15 cellular contexts compared by ENCODE assay signal in genomic region chr6:138533667-138534066, GRCh38. TPM values are rescaled to one million over a fixed set of nuclear protein-coding genes. Genes with fewer than 3 reads are reported as not detected.
DNase-seq lines count a peak whose midpoint lies in the region; ATAC-seq and TF ChIP-seq lines count a peak whose summit lies in the region.
"Had no signal": no experiment of that assay in that cellular context is flagged by ENCODE, and none has a peak within 500 bp of the region (broad histone marks: within the 10 kb centered on the region; RNA-seq: fewer than 3 reads in every experiment).

No MANE protein-coding gene starts in this region.

- no peaks in the 10 kb centered on the region for H3K36me3 ChIP-seq in body of pancreas (replicated peaks in 1 of 2; ENCODE audit: insufficient read depth in 1 of 2, low read depth in 2 of 2)
- H3K36me3 ChIP-seq: BE2C had no signal

- H3K27me3 ChIP-seq in body of pancreas = no peaks in the 10 kb centered on the region
- H3K27me3 ChIP-seq: BE2C had no signal

- intact Hi-C loops in body of pancreas (cut with DNase I) = no loop called here

- no peaks in the 10 kb centered on the region for H3K9me3 ChIP-seq in body of pancreas
- H3K9me3 ChIP-seq: BE2C had no signal

- H3K4me3 ChIP-seq in body of pancreas = no peak overlapping the region
- H3K4me3 ChIP-seq: GM12878 had no signal

- H3K4me1 ChIP-seq in body of pancreas = peaks cover 22% of the 10 kb centered on the region
- H3K4me1 ChIP-seq: BE2C had no signal

- ATAC-seq in GM21515 (IDR thresholded peaks at IDR 0.05; ENCODE audit: unreplicated experiment) (no peak), body of pancreas (no peak)
- ATAC-seq: GM12878, HCT116 had no signal

- no peak for TF ChIP-seq CTCF in body of pancreas (IDR thresholded peaks at IDR 0.05)

- no peak overlapping the region for H3K27ac ChIP-seq in body of pancreas
- H3K27ac ChIP-seq: C4-2B, HL-60 had no signal

- 70 to 81% methylated on average over 2 of the region's 2 CpGs for WGBS in body of pancreas, 2 donors

- no peak for TF ChIP-seq POLR2A in body of pancreas (IDR thresholded peaks at IDR 0.05)

- in situ Hi-C loops in Caki2 (cut with HindIII; ENCODE audit: low pct_unique_long_range_greater_than_20kb, low sequenced_read_pairs) = no loop called here

- DNase-seq in Caki2 (ENCODE audit: low read depth) (peak; percentile 16), HK-2 (ENCODE audit: unreplicated experiment) (peak; percentile 6), kidney tubule cell (ENCODE audit: low spot score) (peak; percentile 66), renal cortical epithelial cell (ENCODE audit: low read depth) (peak; percentile 63), cortex of kidney (lab: John Stamatoyannopoulos, UW) (no peak), body of pancreas (no peak)
- DNase-seq: BE2C; CD4-positive, alpha-beta memory T cell; COR-L47; DMS53 had no signal

RNA-seq across cellular contexts. Expression of gene NHSL1, which starts 34.4 kb away (rescaled TPM):
- total RNA-seq in Caki2 (2014; rRNA removed; shearing (Covaris generic); ENCODE audit: low replicate concordance) = 1.1 and 2.5 TPM in 2 replicates
- total RNA-seq in renal cortical epithelial cell (11.8 and 38.0 TPM in 2 replicates), body of pancreas (1 to 10 TPM; 5.2 to 7.3 TPM)

Comparison
In these comparisons a context has a peak if more than half of its experiments do, and no peak if none do; other contexts are left out.
1. DNase-seq: peak in Caki2 (single experiment), HK-2 (single experiment), kidney tubule cell (single experiment) and renal cortical epithelial cell (single experiment); none in cortex of kidney (single experiment) and body of pancreas (0 of 4).